ENCODE assay signal across 1 cellular context in the genomic region with DNA sequence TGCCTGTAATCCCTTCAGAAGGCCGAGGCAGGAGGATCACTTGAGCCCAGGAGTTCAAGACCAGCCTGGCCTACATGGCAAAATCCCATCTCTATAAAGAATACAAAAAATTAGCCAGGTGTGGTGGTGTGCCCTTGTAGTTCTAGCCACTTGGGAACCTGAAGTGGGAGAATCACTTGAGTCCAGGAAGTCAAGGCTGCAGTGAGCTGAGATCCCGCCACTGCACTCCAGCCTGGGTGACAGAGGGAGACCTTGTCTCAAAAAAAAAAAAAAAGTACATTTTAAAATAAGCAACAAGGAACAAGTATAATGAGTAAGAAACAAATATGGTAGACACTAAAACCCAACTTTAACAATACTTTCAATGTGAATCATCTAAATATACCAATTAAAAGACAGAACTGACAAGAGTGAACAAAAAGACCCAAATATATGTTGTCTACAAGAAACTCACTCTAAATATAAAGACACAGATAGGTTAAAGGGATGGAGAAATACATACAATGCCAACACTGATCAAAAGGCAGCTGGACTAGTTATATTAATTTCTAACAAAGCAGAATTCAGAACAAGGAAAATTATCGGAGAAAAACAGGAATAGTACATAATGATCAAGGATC.
TF ChIP-seq lines count a peak whose summit lies in the region.

No MANE protein-coding gene starts in this region.

TF ChIP-seq in GM12878, 131 proteins besides CTCF, POLR2A, EP300 and RAD21:
- TF ChIP-seq, protein P1, sequence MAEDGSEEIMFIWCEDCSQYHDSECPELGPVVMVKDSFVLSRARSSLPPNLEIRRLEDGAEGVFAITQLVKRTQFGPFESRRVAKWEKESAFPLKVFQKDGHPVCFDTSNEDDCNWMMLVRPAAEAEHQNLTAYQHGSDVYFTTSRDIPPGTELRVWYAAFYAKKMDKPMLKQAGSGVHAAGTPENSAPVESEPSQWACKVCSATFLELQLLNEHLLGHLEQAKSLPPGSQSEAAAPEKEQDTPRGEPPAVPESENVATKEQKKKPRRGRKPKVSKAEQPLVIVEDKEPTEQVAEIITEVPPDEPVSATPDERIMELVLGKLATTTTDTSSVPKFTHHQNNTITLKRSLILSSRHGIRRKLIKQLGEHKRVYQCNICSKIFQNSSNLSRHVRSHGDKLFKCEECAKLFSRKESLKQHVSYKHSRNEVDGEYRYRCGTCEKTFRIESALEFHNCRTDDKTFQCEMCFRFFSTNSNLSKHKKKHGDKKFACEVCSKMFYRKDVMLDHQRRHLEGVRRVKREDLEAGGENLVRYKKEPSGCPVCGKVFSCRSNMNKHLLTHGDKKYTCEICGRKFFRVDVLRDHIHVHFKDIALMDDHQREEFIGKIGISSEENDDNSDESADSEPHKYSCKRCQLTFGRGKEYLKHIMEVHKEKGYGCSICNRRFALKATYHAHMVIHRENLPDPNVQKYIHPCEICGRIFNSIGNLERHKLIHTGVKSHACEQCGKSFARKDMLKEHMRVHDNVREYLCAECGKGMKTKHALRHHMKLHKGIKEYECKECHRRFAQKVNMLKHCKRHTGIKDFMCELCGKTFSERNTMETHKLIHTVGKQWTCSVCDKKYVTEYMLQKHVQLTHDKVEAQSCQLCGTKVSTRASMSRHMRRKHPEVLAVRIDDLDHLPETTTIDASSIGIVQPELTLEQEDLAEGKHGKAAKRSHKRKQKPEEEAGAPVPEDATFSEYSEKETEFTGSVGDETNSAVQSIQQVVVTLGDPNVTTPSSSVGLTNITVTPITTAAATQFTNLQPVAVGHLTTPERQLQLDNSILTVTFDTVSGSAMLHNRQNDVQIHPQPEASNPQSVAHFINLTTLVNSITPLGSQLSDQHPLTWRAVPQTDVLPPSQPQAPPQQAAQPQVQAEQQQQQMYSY (CRISPR knock-in tag; IDR thresholded peaks at IDR 0.05) = no peak
